Comparison of ENCODE assay signal across 1 cellular context in genomic region chr17:48561894-48562810, GRCh38.
TF ChIP-seq lines count a peak whose summit lies in the region.

No MANE protein-coding gene starts in this region.

TF ChIP-seq in HEK293, 187 proteins besides CTCF, POLR2A, EP300 and RAD21 (continued from another document):
- no peak for TF ChIP-seq ZBTB6 (tag by site-specific recombination; IDR thresholded peaks at IDR 0.05)
- TF ChIP-seq KLF9 (tag by site-specific recombination; IDR thresholded peaks at IDR 0.05; ENCODE audit: low read depth), result no peak
- no peak for TF ChIP-seq SETDB1 (IDR thresholded peaks at IDR 0.05; ENCODE audit: insufficient read length, low read length)
- no peak for TF ChIP-seq ZNF354C (tag by site-specific recombination; IDR thresholded peaks at IDR 0.05; ENCODE audit: borderline replicate concordance, low read depth)
- TF ChIP-seq ZNF114 (tag by site-specific recombination; IDR thresholded peaks at IDR 0.05), result no peak
- no peak for TF ChIP-seq ZNF266 (tag by site-specific recombination; IDR thresholded peaks at IDR 0.05; ENCODE audit: low read depth)
- TF ChIP-seq ZNF707 (tag by site-specific recombination; IDR thresholded peaks at IDR 0.05), result no peak
- no peak for TF ChIP-seq ZNF416 (tag by site-specific recombination; IDR thresholded peaks at IDR 0.05)
- TF ChIP-seq ZSCAN4 (tag by site-specific recombination; IDR thresholded peaks at IDR 0.05), result peak; percentile 54
- no peak for TF ChIP-seq ZNF426 (tag by site-specific recombination; IDR thresholded peaks at IDR 0.05)
- no peak for TF ChIP-seq ZNF791 (tag by site-specific recombination; IDR thresholded peaks at IDR 0.05)
- TF ChIP-seq ZNF132 (tag by site-specific recombination; IDR thresholded peaks at IDR 0.05; ENCODE audit: borderline replicate concordance), result no peak
- 0 out of 2 replicates have a peak, but pooled peaks have one; percentile 21 for TF ChIP-seq ZNF394 (tag by site-specific recombination; IDR thresholded peaks at IDR 0.05; ENCODE audit: borderline replicate concordance)
- TF ChIP-seq BCL11A (tag by site-specific recombination; IDR thresholded peaks at IDR 0.05; ENCODE audit: low read depth), result 0 out of 2 replicates have a peak, but pooled peaks have one; percentile 14
- no peak for TF ChIP-seq ZNF146 (tag by site-specific recombination; IDR thresholded peaks at IDR 0.05)
- TF ChIP-seq ZNF169 (tag by site-specific recombination; IDR thresholded peaks at IDR 0.05), result no peak
- TF ChIP-seq SCRT1 (tag by site-specific recombination; IDR thresholded peaks at IDR 0.05; ENCODE audit: borderline replicate concordance), result no peak
- TF ChIP-seq ZNF670 (tag by site-specific recombination; IDR thresholded peaks at IDR 0.05; ENCODE audit: low read depth), result no peak
- TF ChIP-seq ZNF560 (tag by site-specific recombination; IDR thresholded peaks at IDR 0.05; ENCODE audit: borderline replicate concordance), result no peak
- TF ChIP-seq, protein P1, sequence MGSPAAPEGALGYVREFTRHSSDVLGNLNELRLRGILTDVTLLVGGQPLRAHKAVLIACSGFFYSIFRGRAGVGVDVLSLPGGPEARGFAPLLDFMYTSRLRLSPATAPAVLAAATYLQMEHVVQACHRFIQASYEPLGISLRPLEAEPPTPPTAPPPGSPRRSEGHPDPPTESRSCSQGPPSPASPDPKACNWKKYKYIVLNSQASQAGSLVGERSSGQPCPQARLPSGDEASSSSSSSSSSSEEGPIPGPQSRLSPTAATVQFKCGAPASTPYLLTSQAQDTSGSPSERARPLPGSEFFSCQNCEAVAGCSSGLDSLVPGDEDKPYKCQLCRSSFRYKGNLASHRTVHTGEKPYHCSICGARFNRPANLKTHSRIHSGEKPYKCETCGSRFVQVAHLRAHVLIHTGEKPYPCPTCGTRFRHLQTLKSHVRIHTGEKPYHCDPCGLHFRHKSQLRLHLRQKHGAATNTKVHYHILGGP (tag by site-specific recombination; IDR thresholded peaks at IDR 0.05), result peak; percentile 88
- no peak for TF ChIP-seq ZNF211 (tag by site-specific recombination; IDR thresholded peaks at IDR 0.05; ENCODE audit: low read depth)
- TF ChIP-seq ZNF645 (tag by site-specific recombination; IDR thresholded peaks at IDR 0.05), result no peak
- no peak for TF ChIP-seq ZNF214 (tag by site-specific recombination; IDR thresholded peaks at IDR 0.05; ENCODE audit: borderline replicate concordance)
- TF ChIP-seq ZNF184 (tag by site-specific recombination; IDR thresholded peaks at IDR 0.05), result no peak
- TF ChIP-seq, protein P2, sequence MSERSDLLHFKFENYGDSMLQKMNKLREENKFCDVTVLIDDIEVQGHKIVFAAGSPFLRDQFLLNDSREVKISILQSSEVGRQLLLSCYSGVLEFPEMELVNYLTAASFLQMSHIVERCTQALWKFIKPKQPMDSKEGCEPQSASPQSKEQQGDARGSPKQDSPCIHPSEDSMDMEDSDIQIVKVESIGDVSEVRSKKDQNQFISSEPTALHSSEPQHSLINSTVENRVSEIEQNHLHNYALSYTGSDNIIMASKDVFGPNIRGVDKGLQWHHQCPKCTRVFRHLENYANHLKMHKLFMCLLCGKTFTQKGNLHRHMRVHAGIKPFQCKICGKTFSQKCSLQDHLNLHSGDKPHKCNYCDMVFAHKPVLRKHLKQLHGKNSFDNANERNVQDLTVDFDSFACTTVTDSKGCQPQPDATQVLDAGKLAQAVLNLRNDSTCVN (tag by site-specific recombination; optimal IDR thresholded peaks at IDR 0.05), result no peak
- TF ChIP-seq YY2 (tag by site-specific recombination; IDR thresholded peaks at IDR 0.05), result no peak
- TF ChIP-seq HOXA7 (CRISPR knock-in tag; IDR thresholded peaks at IDR 0.05; ENCODE audit: borderline replicate concordance), result no peak
- peak; percentile 97 for TF ChIP-seq FEZF1 (tag by site-specific recombination; IDR thresholded peaks at IDR 0.05)
- TF ChIP-seq TCF7L2 (IDR thresholded peaks at IDR 0.05; ENCODE audit: borderline replicate concordance, low read depth, low read length), result no peak
- peak; percentile 58 for TF ChIP-seq ZNF398 (tag by site-specific recombination; IDR thresholded peaks at IDR 0.05)
- TF ChIP-seq ZNF133 (tag by site-specific recombination; IDR thresholded peaks at IDR 0.05), result no peak
- 0 out of 2 replicates have a peak, but pooled peaks have one; percentile 46 for TF ChIP-seq ZNF692 (tag by site-specific recombination; IDR thresholded peaks at IDR 0.05)
- TF ChIP-seq ZNF548 (tag by site-specific recombination; IDR thresholded peaks at IDR 0.05), result no peak
- TF ChIP-seq ZNF2 (tag by site-specific recombination; IDR thresholded peaks at IDR 0.05), result no peak; the same call in 1 of the 2 replicates
- TF ChIP-seq, protein P3, sequence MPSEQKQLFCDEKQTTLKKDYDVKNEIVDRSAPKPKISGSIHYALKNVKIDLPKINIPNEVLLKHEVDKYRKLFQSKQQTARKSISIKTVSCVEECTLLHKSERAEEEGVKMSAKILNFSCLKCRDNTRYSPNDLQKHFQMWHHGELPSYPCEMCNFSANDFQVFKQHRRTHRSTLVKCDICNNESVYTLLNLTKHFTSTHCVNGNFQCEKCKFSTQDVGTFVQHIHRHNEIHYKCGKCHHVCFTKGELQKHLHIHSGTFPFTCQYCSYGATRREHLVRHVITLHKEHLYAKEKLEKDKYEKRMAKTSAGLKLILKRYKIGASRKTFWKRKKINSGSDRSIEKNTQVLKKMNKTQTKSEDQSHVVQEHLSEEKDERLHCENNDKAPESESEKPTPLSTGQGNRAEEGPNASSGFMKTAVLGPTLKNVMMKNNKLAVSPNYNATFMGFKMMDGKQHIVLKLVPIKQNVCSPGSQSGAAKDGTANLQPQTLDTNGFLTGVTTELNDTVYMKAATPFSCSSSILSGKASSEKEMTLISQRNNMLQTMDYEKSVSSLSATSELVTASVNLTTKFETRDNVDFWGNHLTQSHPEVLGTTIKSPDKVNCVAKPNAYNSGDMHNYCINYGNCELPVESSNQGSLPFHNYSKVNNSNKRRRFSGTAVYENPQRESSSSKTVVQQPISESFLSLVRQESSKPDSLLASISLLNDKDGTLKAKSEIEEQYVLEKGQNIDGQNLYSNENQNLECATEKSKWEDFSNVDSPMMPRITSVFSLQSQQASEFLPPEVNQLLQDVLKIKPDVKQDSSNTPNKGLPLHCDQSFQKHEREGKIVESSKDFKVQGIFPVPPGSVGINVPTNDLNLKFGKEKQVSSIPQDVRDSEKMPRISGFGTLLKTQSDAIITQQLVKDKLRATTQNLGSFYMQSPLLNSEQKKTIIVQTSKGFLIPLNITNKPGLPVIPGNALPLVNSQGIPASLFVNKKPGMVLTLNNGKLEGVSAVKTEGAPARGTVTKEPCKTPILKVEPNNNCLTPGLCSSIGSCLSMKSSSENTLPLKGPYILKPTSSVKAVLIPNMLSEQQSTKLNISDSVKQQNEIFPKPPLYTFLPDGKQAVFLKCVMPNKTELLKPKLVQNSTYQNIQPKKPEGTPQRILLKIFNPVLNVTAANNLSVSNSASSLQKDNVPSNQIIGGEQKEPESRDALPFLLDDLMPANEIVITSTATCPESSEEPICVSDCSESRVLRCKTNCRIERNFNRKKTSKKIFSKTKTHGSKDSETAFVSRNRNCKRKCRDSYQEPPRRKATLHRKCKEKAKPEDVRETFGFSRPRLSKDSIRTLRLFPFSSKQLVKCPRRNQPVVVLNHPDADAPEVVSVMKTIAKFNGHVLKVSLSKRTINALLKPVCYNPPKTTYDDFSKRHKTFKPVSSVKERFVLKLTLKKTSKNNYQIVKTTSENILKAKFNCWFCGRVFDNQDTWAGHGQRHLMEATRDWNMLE (tag by site-specific recombination; conservative IDR thresholded peaks at IDR 0.05; ENCODE audit: low read depth), result 0 out of 2 replicates have a peak, but pooled peaks have one; percentile 27
- TF ChIP-seq ZNF155 (tag by site-specific recombination; IDR thresholded peaks at IDR 0.05), result no peak
- TF ChIP-seq ZNF76 (tag by site-specific recombination; IDR thresholded peaks at IDR 0.05; ENCODE audit: borderline replicate concordance, low read depth), result no peak
- TF ChIP-seq WT1 (tag by site-specific recombination; IDR thresholded peaks at IDR 0.05), result peak; percentile 71
- TF ChIP-seq ZBTB17 (tag by site-specific recombination; IDR thresholded peaks at IDR 0.05), result peak; percentile 74
- no peak for TF ChIP-seq ZNF366 (tag by site-specific recombination; conservative IDR thresholded peaks at IDR 0.05)
- no peak for TF ChIP-seq ZNF660 (tag by site-specific recombination; IDR thresholded peaks at IDR 0.05)
- no peak for TF ChIP-seq ZNF174 (tag by site-specific recombination; IDR thresholded peaks at IDR 0.05)
- no peak for TF ChIP-seq ZBTB20 (tag by site-specific recombination; IDR thresholded peaks at IDR 0.05)
- no peak for TF ChIP-seq ZNF768 (tag by site-specific recombination; IDR thresholded peaks at IDR 0.05)
- no peak for TF ChIP-seq ZNF626 (tag by site-specific recombination; IDR thresholded peaks at IDR 0.05)
